In genomic region chr3:100264242-100264641, GRCh38 we compare ENCODE assay signal across 1 cellular context.
TF ChIP-seq lines count a peak whose summit lies in the region.

No MANE protein-coding gene starts in this region.

TF ChIP-seq in IMR-90, 13 proteins besides CTCF, POLR2A, EP300 and RAD21 (continued from another document):
- TF ChIP-seq, protein P1, sequence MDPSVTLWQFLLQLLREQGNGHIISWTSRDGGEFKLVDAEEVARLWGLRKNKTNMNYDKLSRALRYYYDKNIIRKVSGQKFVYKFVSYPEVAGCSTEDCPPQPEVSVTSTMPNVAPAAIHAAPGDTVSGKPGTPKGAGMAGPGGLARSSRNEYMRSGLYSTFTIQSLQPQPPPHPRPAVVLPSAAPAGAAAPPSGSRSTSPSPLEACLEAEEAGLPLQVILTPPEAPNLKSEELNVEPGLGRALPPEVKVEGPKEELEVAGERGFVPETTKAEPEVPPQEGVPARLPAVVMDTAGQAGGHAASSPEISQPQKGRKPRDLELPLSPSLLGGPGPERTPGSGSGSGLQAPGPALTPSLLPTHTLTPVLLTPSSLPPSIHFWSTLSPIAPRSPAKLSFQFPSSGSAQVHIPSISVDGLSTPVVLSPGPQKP (IDR thresholded peaks at IDR 0.05; ENCODE audit: borderline replicate concordance, low read depth, low read length) = no peak
- TF ChIP-seq MXI1 (IDR thresholded peaks at IDR 0.05; ENCODE audit: borderline replicate concordance, low read depth, low read length) = no peak
